27 cellular contexts compared by ENCODE assay signal in the genomic region with DNA sequence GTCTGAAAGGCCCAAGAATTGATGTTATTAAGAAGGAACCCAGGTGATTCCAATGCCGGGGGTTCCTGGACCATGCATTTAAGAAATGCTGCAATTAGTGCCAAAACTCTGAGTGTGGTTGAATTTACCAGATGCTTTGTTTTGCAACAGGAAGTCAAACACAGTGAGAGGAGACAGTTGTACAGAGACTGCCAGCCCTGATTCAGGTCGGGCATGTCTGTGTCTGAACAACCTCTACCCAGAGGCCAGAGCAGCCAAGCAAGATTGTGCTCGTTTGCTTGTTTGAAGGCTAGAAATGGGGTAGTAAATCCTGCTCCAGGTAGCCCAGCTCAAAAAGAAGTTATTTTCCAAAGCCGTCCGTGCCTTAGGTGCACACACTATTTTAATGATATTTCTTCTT.
"Had no signal": no experiment of that assay in that cellular context is flagged by ENCODE, and none has a peak within 500 bp of the region (broad histone marks: within the 10 kb centered on the region; RNA-seq: fewer than 3 reads in every experiment).

No MANE protein-coding gene starts in this region.

- H3K27ac ChIP-seq: brain microvascular endothelial cell, esophagus muscularis mucosa, left lung, neutrophil, stomach, thyroid gland, upper lobe of right lung had no signal

- H3K36me3 ChIP-seq: brain microvascular endothelial cell, esophagus muscularis mucosa, left lung, neutrophil, stomach, thyroid gland, upper lobe of right lung had no signal

- H3K36me3 Mint-ChIP-seq: stimulated activated naive B cell treated with anti-CD40 and anti-IgM and Interleukin-4, amounts not matched to agents 10 μg/mL and 1 μg/mL and 100 μg/mL, for 72 hours had no signal

- H3K4me1 ChIP-seq: left lung, stomach, thyroid gland, upper lobe of right lung had no signal

- H3K4me3 Mint-ChIP-seq: activated CD4-positive, alpha-beta memory T cell treated with anti-CD3 and anti-CD28 coated beads, Interleukin-2, amount 10 ng/mL, durations not matched to agents 7 days and 5 days; activated CD4-positive, alpha-beta T cell treated with anti-CD3 and anti-CD28 coated beads, Interleukin-2, amount 10 ng/mL, durations not matched to agents 7 days and 5 days; activated T-cell treated with anti-CD3 and anti-CD28 coated beads, Interleukin-2, amount 50 U/mL, for 24 hours; nephron; stimulated activated naive B cell treated with anti-CD40 and anti-IgM and Interleukin-4, amounts not matched to agents 10 μg/mL and 1 μg/mL and 100 μg/mL, for 72 hours; WTC11 had no signal

- H3K27me3 Mint-ChIP-seq: activated CD4-positive, alpha-beta memory T cell treated with anti-CD3 and anti-CD28 coated beads, Interleukin-2, amount 10 ng/mL, durations not matched to agents 7 days and 5 days; activated CD4-positive, alpha-beta T cell treated with anti-CD3 and anti-CD28 coated beads, Interleukin-2, amount 10 ng/mL, durations not matched to agents 7 days and 5 days; activated T-cell treated with anti-CD3 and anti-CD28 coated beads, Interleukin-2, amount 50 U/mL, for 24 hours had no signal

- H3K4me3 ChIP-seq: esophagus muscularis mucosa, left lung, lung, stomach, thyroid gland, upper lobe of right lung had no signal

- DNase-seq: activated CD4-positive, alpha-beta memory T cell treated with anti-CD3 and anti-CD28 coated beads, Interleukin-2, amount 10 ng/mL, durations not matched to agents 7 days and 5 days; activated CD4-positive, alpha-beta T cell treated with anti-CD3 and anti-CD28 coated beads for 1 hour; activated CD4-positive, alpha-beta T cell treated with anti-CD3 and anti-CD28 coated beads, Interleukin-2, amount 10 ng/mL, durations not matched to agents 7 days and 5 days; activated CD8-positive, alpha-beta memory T cell treated with anti-CD3 and anti-CD28 coated beads, Interleukin-2, amount 50 U/mL, for 48 hours; activated gamma-delta T cell treated with Interleukin-2 at 50 U/mL for 16 hours; activated naive CD4-positive, alpha-beta T cell treated with anti-CD3 and anti-CD28 coated beads, Interleukin-2, amount 50 U/mL, for 16 hours; activated T-cell treated with anti-CD3 and anti-CD28 coated beads, Interleukin-2, amount 50 U/mL, for 24 hours; amniotic stem cell; brain microvascular endothelial cell; caudate nucleus; foreskin melanocyte; kidney glomerular epithelial cell; left lung; retina; small intestine; stimulated activated CD4-positive, alpha-beta T cell treated with anti-CD3 and anti-CD28 coated beads, Interleukin-4, amount 100 ng/mL, for 4 hours; stimulated activated CD8-positive, alpha-beta memory T cell treated with anti-CD3 and anti-CD28 coated beads, Interleukin-4, amount 100 ng/mL, for 48 hours; stimulated activated naive B cell treated with anti-CD40 and anti-IgM and Interleukin-4, amounts not matched to agents 10 μg/mL and 1 μg/mL and 100 μg/mL, for 72 hours; stomach; thyroid gland; upper lobe of right lung had no signal

- H3K4me1 Mint-ChIP-seq: activated CD4-positive, alpha-beta memory T cell treated with anti-CD3 and anti-CD28 coated beads, Interleukin-2, amount 10 ng/mL, durations not matched to agents 7 days and 5 days; activated CD4-positive, alpha-beta T cell treated with anti-CD3 and anti-CD28 coated beads, Interleukin-2, amount 10 ng/mL, durations not matched to agents 7 days and 5 days; nephron; stimulated activated naive B cell treated with anti-CD40 and anti-IgM and Interleukin-4, amounts not matched to agents 10 μg/mL and 1 μg/mL and 100 μg/mL, for 72 hours had no signal

- H3K9me3 ChIP-seq: neutrophil, thyroid gland, upper lobe of right lung had no signal

- ATAC-seq: left lung; sciatic nerve; stimulated activated naive B cell treated with anti-CD40 and anti-IgM and Interleukin-4, amounts not matched to agents 10 μg/mL and 1 μg/mL and 100 μg/mL, for 72 hours; upper lobe of right lung; WTC11 had no signal

- H3K9me3 Mint-ChIP-seq: activated CD4-positive, alpha-beta T cell treated with anti-CD3 and anti-CD28 coated beads, Interleukin-2, amount 10 ng/mL, durations not matched to agents 7 days and 5 days; nephron had no signal

- H3K27ac Mint-ChIP-seq: activated CD4-positive, alpha-beta memory T cell treated with anti-CD3 and anti-CD28 coated beads, Interleukin-2, amount 10 ng/mL, durations not matched to agents 7 days and 5 days; activated CD4-positive, alpha-beta T cell treated with anti-CD3 and anti-CD28 coated beads, Interleukin-2, amount 10 ng/mL, durations not matched to agents 7 days and 5 days; activated T-cell treated with anti-CD3 and anti-CD28 coated beads, Interleukin-2, amount 50 U/mL, for 24 hours; nephron; stimulated activated naive B cell treated with anti-CD40 and anti-IgM and Interleukin-4, amounts not matched to agents 10 μg/mL and 1 μg/mL and 100 μg/mL, for 72 hours; WTC11 had no signal

- H3K27me3 ChIP-seq: brain microvascular endothelial cell, esophagus muscularis mucosa, left lung, neutrophil, thyroid gland, upper lobe of right lung had no signal
